Comparison of ENCODE assay signal across 21 cellular contexts in genomic region chr2:2919026-2919425, GRCh38.
A peak's percentile ranks its signal among the peaks of the same experiment; 100 is the strongest.
DNase-seq lines count a peak whose midpoint lies in the region; ATAC-seq lines count a peak whose summit lies in the region.
"Had no signal": no experiment of that assay in that cellular context is flagged by ENCODE, and none has a peak within 500 bp of the region (broad histone marks: within the 10 kb centered on the region; RNA-seq: fewer than 3 reads in every experiment).

No MANE protein-coding gene starts in this region.

- no peaks in the 10 kb centered on the region for H3K36me3 Mint-ChIP-seq in activated T-helper 2 cell treated with anti-CD3 and anti-CD28 coated beads, Interferon-gamma antibody, Interleukin-2, Interleukin-4, amounts not matched to agents 10 μg/mL and 5 μg/mL and 100 μg/mL, durations not matched to agents 14 hours and 24 hours and 36 hours (ENCODE audit: low read depth)
- H3K36me3 Mint-ChIP-seq: CD4-positive, CD25-positive, alpha-beta regulatory T cell; CD8-positive, alpha-beta T cell had no signal

- peak; percentile 11 for DNase-seq in activated CD8-positive, alpha-beta memory T cell treated with anti-CD3 and anti-CD28 coated beads for 24 hours
- no peak for DNase-seq in activated CD8-positive, alpha-beta memory T cell treated with anti-CD3 and anti-CD28 coated beads, Interleukin-2, amount 50 U/mL, for 4 hours
- DNase-seq in Right ventricle myocardium superior (peak; percentile 17), right cardiac atrium (no peak), mesenteric fat pad (ENCODE audit: low spot score) (peak; percentile 20), G401 (ENCODE audit: low spot score) (no peak)
- no peak for DNase-seq in activated T-helper 2 cell treated with anti-CD3 and anti-CD28 coated beads, Interferon-gamma antibody, Interleukin-2, Interleukin-4, amounts not matched to agents 10 μg/mL and 5 μg/mL and 100 μg/mL, durations not matched to agents 14 hours and 24 hours and 36 hours (ENCODE audit: low spot score)
- DNase-seq: Caco-2; CD4-positive, CD25-positive, alpha-beta regulatory T cell; DMS153; DND-41; GDM1; GM23248; HCEC 1CT had no signal

- WGBS in right cardiac atrium, result 86% methylated on average over 5 of the region's 5 CpGs

- no peaks in the 10 kb centered on the region for H3K9me3 Mint-ChIP-seq in activated T-helper 2 cell treated with anti-CD3 and anti-CD28 coated beads, Interferon-gamma antibody, Interleukin-2, Interleukin-4, amounts not matched to agents 10 μg/mL and 5 μg/mL and 100 μg/mL, durations not matched to agents 14 hours and 24 hours and 36 hours

- H3K4me1 ChIP-seq in right cardiac atrium (ENCODE audit: control insufficient read depth, insufficient read depth, low read length), result no peaks in the 10 kb centered on the region
- H3K4me1 ChIP-seq: BLaER1, Caco-2 had no signal

- H3K27ac ChIP-seq in right cardiac atrium (ENCODE audit: low read length), result no peak overlapping the region
- H3K27ac ChIP-seq: 22Rv1, BLaER1, C4-2B, GM23248 had no signal

- intact Hi-C loops in Right ventricle myocardium superior (cut with DNase I), result no loop called here
- intact Hi-C loops in right cardiac atrium (cut with DNase I), result no loop called here
- intact Hi-C loops in activated T-helper 2 cell treated with anti-CD3 and anti-CD28 coated beads, Interferon-gamma antibody, Interleukin-2, Interleukin-4, amounts not matched to agents 10 μg/mL and 5 μg/mL and 100 μg/mL, durations not matched to agents 14 hours and 24 hours and 36 hours (cut with micrococcal nuclease), result no loop called here

- no peaks in the 10 kb centered on the region for H3K9me3 ChIP-seq in right cardiac atrium (ENCODE audit: control insufficient read depth, low read length)
- H3K9me3 ChIP-seq: BLaER1, Caco-2 had no signal

- no peak overlapping the region for H3K27ac Mint-ChIP-seq in activated T-helper 2 cell treated with anti-CD3 and anti-CD28 coated beads, Interferon-gamma antibody, Interleukin-2, Interleukin-4, amounts not matched to agents 10 μg/mL and 5 μg/mL and 100 μg/mL, durations not matched to agents 14 hours and 24 hours and 36 hours
- H3K27ac Mint-ChIP-seq: B cell; CD4-positive, CD25-positive, alpha-beta regulatory T cell; CD8-positive, alpha-beta T cell had no signal

- no peaks in the 10 kb centered on the region for H3K4me1 Mint-ChIP-seq in activated T-helper 2 cell treated with anti-CD3 and anti-CD28 coated beads, Interferon-gamma antibody, Interleukin-2, Interleukin-4, amounts not matched to agents 10 μg/mL and 5 μg/mL and 100 μg/mL, durations not matched to agents 14 hours and 24 hours and 36 hours (ENCODE audit: low read depth)
- H3K4me1 Mint-ChIP-seq: B cell; CD4-positive, CD25-positive, alpha-beta regulatory T cell had no signal

- in situ Hi-C loops in G401 (cut with HindIII; ENCODE audit: low sequenced_read_pairs), result no loop called here

- no peak overlapping the region for H3K4me3 ChIP-seq in right cardiac atrium (ENCODE audit: low read length)
- H3K4me3 ChIP-seq: BLaER1, GM12878, GM23248 had no signal

- H3K27me3 Mint-ChIP-seq in activated T-helper 2 cell treated with anti-CD3 and anti-CD28 coated beads, Interferon-gamma antibody, Interleukin-2, Interleukin-4, amounts not matched to agents 10 μg/mL and 5 μg/mL and 100 μg/mL, durations not matched to agents 14 hours and 24 hours and 36 hours (ENCODE audit: low read depth), result no peaks in the 10 kb centered on the region
- H3K27me3 Mint-ChIP-seq: CD4-positive, CD25-positive, alpha-beta regulatory T cell had no signal

- no peaks in the 10 kb centered on the region for H3K27me3 ChIP-seq in right cardiac atrium (ENCODE audit: control insufficient read depth, insufficient read depth)
- H3K27me3 ChIP-seq: BLaER1 had no signal

- H3K4me3 Mint-ChIP-seq in activated T-helper 2 cell treated with anti-CD3 and anti-CD28 coated beads, Interferon-gamma antibody, Interleukin-2, Interleukin-4, amounts not matched to agents 10 μg/mL and 5 μg/mL and 100 μg/mL, durations not matched to agents 14 hours and 24 hours and 36 hours (ENCODE audit: low read depth), result no peak overlapping the region
- H3K4me3 Mint-ChIP-seq: B cell; CD4-positive, CD25-positive, alpha-beta regulatory T cell; CD8-positive, alpha-beta T cell had no signal

- ATAC-seq in Right ventricle myocardium superior (ENCODE audit: poor library complexity), result no peak
- no peak for ATAC-seq in right cardiac atrium
- ATAC-seq in HG03025 (IDR thresholded peaks at IDR 0.05; ENCODE audit: low FRiP score, unreplicated experiment), result no peak
- ATAC-seq: CD8-positive, alpha-beta T cell; GM12878 had no signal

Comparison
In these comparisons a context has a peak if more than half of its experiments do, and no peak if none do; other contexts are left out.
1. DNase-seq: peak in activated CD8-positive, alpha-beta memory T cell treated with anti-CD3 and anti-CD28 coated beads for 24 hours (single experiment), Right ventricle myocardium superior (single experiment) and mesenteric fat pad (single experiment); none in activated CD8-positive, alpha-beta memory T cell treated with anti-CD3 and anti-CD28 coated beads, Interleukin-2, amount 50 U/mL, for 4 hours (single experiment), right cardiac atrium (0 of 3), G401 (single experiment) and activated T-helper 2 cell treated with anti-CD3 and anti-CD28 coated beads, Interferon-gamma antibody, Interleukin-2, Interleukin-4, amounts not matched to agents 10 μg/mL and 5 μg/mL and 100 μg/mL, durations not matched to agents 14 hours and 24 hours and 36 hours (single experiment).